Comparison of ENCODE assay signal across 16 cellular contexts in the genomic region with DNA sequence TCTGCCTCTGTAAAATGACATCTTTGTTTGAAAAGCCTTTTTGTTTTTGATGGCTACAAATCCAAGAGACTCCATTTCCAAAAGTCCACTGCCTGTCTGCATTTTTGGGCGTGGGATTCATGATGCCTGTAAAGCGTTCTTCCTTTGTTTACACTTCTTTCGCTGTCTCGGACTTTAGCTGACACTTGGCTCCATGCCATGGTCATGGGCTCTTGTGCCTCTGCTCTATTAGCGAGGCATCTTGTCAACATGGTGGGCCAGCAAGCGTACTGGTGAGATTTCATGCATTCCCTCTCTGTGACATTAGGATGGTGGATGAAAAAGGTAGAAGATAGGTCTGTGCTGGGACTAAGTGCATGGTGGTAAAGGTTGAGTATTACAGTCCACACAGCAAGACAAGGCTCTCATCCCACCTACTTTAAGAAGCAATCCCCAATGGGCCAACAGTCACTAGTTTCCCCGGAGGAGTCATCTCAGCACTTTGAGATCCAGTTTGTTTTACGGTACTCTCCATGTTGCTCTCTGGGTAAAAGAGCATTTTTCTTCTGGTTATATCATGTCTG.
DNase-seq lines count a peak whose midpoint lies in the region; ATAC-seq and TF ChIP-seq lines count a peak whose summit lies in the region.
"Had no signal": no experiment of that assay in that cellular context is flagged by ENCODE, and none has a peak within 500 bp of the region (broad histone marks: within the 10 kb centered on the region; RNA-seq: fewer than 3 reads in every experiment).

No MANE protein-coding gene starts in this region.

- ATAC-seq in stimulated activated naive CD8-positive, alpha-beta T cell treated with anti-CD3 and anti-CD28 coated beads, Interleukin-15, amount 100 ng/mL, for 72 hours = no peak

- no peaks in the 10 kb centered on the region for H3K36me3 ChIP-seq in SK-N-MC (ENCODE audit: insufficient read depth, low read length)

- no peaks in the 10 kb centered on the region for H3K27me3 Mint-ChIP-seq in neural crest cell (ENCODE audit: low read depth)
- peaks cover 3% of the 10 kb centered on the region for H3K27me3 Mint-ChIP-seq in activated naive CD4-positive, alpha-beta T cell treated with anti-CD3 and anti-CD28 coated beads, Interleukin-2, amount 10 ng/mL, durations not matched to agents 7 days and 5 days
- H3K27me3 Mint-ChIP-seq in stimulated activated naive CD8-positive, alpha-beta T cell treated with anti-CD3 and anti-CD28 coated beads, Interleukin-15, amount 100 ng/mL, for 72 hours = no peaks in the 10 kb centered on the region

- no peaks in the 10 kb centered on the region for H3K36me3 Mint-ChIP-seq in neural crest cell (ENCODE audit: low read depth)
- peaks cover 2% of the 10 kb centered on the region for H3K36me3 Mint-ChIP-seq in activated naive CD4-positive, alpha-beta T cell treated with anti-CD3 and anti-CD28 coated beads, Interleukin-2, amount 10 ng/mL, durations not matched to agents 7 days and 5 days

- no peaks in the 10 kb centered on the region for H3K9me3 ChIP-seq in SK-N-MC (ENCODE audit: low read depth, low read length)

- no peak overlapping the region; the same call in 1 of the 2 replicates for H3K4me3 ChIP-seq in SK-N-MC

- H3K27ac ChIP-seq in SK-N-MC = peak overlapping the region; percentile 19; the same call in 1 of the 2 replicates
- H3K27ac ChIP-seq: epithelial cell of prostate had no signal

- H3K4me1 Mint-ChIP-seq in neural crest cell = no peaks in the 10 kb centered on the region
- H3K4me1 Mint-ChIP-seq in activated naive CD4-positive, alpha-beta T cell treated with anti-CD3 and anti-CD28 coated beads, Interleukin-2, amount 10 ng/mL, durations not matched to agents 7 days and 5 days = no peaks in the 10 kb centered on the region
- peaks cover 21% of the 10 kb centered on the region for H3K4me1 Mint-ChIP-seq in stimulated activated naive CD8-positive, alpha-beta T cell treated with anti-CD3 and anti-CD28 coated beads, Interleukin-15, amount 100 ng/mL, for 72 hours

- no peaks in the 10 kb centered on the region for H3K9me3 Mint-ChIP-seq in neural crest cell
- H3K9me3 Mint-ChIP-seq in activated naive CD4-positive, alpha-beta T cell treated with anti-CD3 and anti-CD28 coated beads, Interleukin-2, amount 10 ng/mL, durations not matched to agents 7 days and 5 days = no peaks in the 10 kb centered on the region
- H3K9me3 Mint-ChIP-seq in stimulated activated naive CD8-positive, alpha-beta T cell treated with anti-CD3 and anti-CD28 coated beads, Interleukin-15, amount 100 ng/mL, for 72 hours = no peaks in the 10 kb centered on the region

- no peak for TF ChIP-seq CTCF in neural crest cell (conservative IDR thresholded peaks at IDR 0.05)

- CTCF ChIA-PET in activated naive CD4-positive, alpha-beta T cell treated with anti-CD3 and anti-CD28 coated beads, Interleukin-2, amount 10 ng/mL, durations not matched to agents 7 days and 5 days (lab: Charles Lee) = interaction anchor here (1.0 kb wide), 1 partner anchor 46 kb away, joined by 3 read pairs; no protein-coding TSS in a partner anchor

- peak overlapping the region; percentile 53 for H3K27ac Mint-ChIP-seq in neural crest cell (ENCODE audit: unreplicated experiment)
- no peak overlapping the region for H3K27ac Mint-ChIP-seq in activated naive CD4-positive, alpha-beta T cell treated with anti-CD3 and anti-CD28 coated beads, Interleukin-2, amount 10 ng/mL, durations not matched to agents 7 days and 5 days
- H3K27ac Mint-ChIP-seq in stimulated activated naive CD8-positive, alpha-beta T cell treated with anti-CD3 and anti-CD28 coated beads, Interleukin-15, amount 100 ng/mL, for 72 hours = no peak overlapping the region

- H3K9ac ChIP-seq in SK-N-MC (ENCODE audit: insufficient read length) = no peak overlapping the region

- DNase-seq in DMS53 (lab: John Stamatoyannopoulos, UW) (peak; percentile 48), LoVo (ENCODE audit: low spot score) (peak; percentile 19), SK-N-MC (ENCODE audit: low read depth, low spot score) (no peak), neural crest cell (ENCODE audit: low read depth, low spot score) (no peak), MV-4-11 (lab: John Stamatoyannopoulos, UW) (no peak)
- DNase-seq in activated T-cell treated with anti-CD3 and anti-CD28 coated beads, Interleukin-2, amount 50 U/mL, for 48 hours = no peak
- DNase-seq in activated naive CD4-positive, alpha-beta T cell treated with anti-CD3 and anti-CD28 coated beads, Interleukin-2, amount 10 ng/mL, durations not matched to agents 7 days and 5 days = no peak
- DNase-seq in stimulated activated naive CD8-positive, alpha-beta T cell treated with anti-CD3 and anti-CD28 coated beads, Interleukin-15, amount 100 ng/mL, for 72 hours = no peak
- DNase-seq: activated naive CD4-positive, alpha-beta T cell treated with Interleukin-2 at 50 U/mL for 16 hours; dermis blood vessel endothelial cell; DMS153; islet precursor cell; NCI-H226; stimulated activated CD4-positive, alpha-beta T cell treated with anti-CD3 and anti-CD28 coated beads, Interleukin-2, amount 100 ng/mL, for 48 hours; T1000 had no signal

- H3K4me3 Mint-ChIP-seq in neural crest cell = no peak overlapping the region
- H3K4me3 Mint-ChIP-seq in activated naive CD4-positive, alpha-beta T cell treated with anti-CD3 and anti-CD28 coated beads, Interleukin-2, amount 10 ng/mL, durations not matched to agents 7 days and 5 days = no peak overlapping the region
- H3K4me3 Mint-ChIP-seq in stimulated activated naive CD8-positive, alpha-beta T cell treated with anti-CD3 and anti-CD28 coated beads, Interleukin-15, amount 100 ng/mL, for 72 hours = no peak overlapping the region

Comparison
In these comparisons a context has a peak if more than half of its experiments do, and no peak if none do; other contexts are left out.
1. DNase-seq: peak in DMS53 (single experiment) and LoVo (single experiment); none in SK-N-MC (single experiment), neural crest cell (single experiment), MV-4-11 (single experiment), activated T-cell treated with anti-CD3 and anti-CD28 coated beads, Interleukin-2, amount 50 U/mL, for 48 hours (0 of 2), activated naive CD4-positive, alpha-beta T cell treated with anti-CD3 and anti-CD28 coated beads, Interleukin-2, amount 10 ng/mL, durations not matched to agents 7 days and 5 days (single experiment) and stimulated activated naive CD8-positive, alpha-beta T cell treated with anti-CD3 and anti-CD28 coated beads, Interleukin-15, amount 100 ng/mL, for 72 hours (0 of 2).